Comparison of ENCODE assay signal across 17 cellular contexts in the genomic region with DNA sequence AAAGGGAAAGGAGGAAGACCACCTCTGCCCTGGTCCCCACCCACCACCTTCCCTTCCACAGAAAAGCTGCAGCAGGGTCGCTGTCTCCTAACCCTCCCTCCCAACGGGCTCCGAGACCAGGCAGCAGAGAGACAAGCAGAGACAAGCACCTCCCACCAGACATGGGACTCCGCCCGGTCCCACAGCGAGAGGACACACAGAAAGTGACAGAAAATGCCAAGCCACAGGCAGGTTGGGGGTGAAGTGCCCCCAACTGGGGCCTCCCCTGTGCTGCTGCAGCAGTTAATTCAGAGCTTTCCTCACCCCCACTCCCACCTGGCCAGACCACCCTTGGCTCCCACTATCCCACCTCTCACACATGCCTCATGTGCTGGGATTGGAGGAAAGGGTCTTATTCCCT.
"Had no signal": no experiment of that assay in that cellular context is flagged by ENCODE, and none has a peak within 500 bp of the region (broad histone marks: within the 10 kb centered on the region; RNA-seq: fewer than 3 reads in every experiment).

No MANE protein-coding gene starts in this region.

- H3K4me3 ChIP-seq: colonic mucosa, dorsolateral prefrontal cortex, esophagus muscularis mucosa, gastroesophageal sphincter, heart right ventricle, left lung, lower lobe of right lung had no signal

- H3K27ac Mint-ChIP-seq: dendritic cell treated with granulocyte-macrophage colony-stimulating factor and Interleukin-4, amounts not matched to agents 40 ng/mL and 50 ng/mL, for 4 days had no signal

- H3K27me3 ChIP-seq: colonic mucosa, dorsolateral prefrontal cortex, esophagus muscularis mucosa, gastroesophageal sphincter, heart right ventricle, left lung had no signal

- H3K9me3 Mint-ChIP-seq: dendritic cell treated with granulocyte-macrophage colony-stimulating factor and Interleukin-4, amounts not matched to agents 40 ng/mL and 50 ng/mL, for 4 days had no signal

- H3K36me3 ChIP-seq: colonic mucosa, lower lobe of right lung had no signal

- DNase-seq: colonic mucosa; cortex of kidney; dorsolateral prefrontal cortex; effector CD4-positive, alpha-beta T cell; effector memory CD4-positive, alpha-beta T cell; foreskin keratinocyte; heart right ventricle; hippocampal formation; left cardiac atrium; left ventricle myocardium superior; lower lobe of right lung; mesenchymal stem cell; midbrain had no signal

- H3K4me1 ChIP-seq: colonic mucosa, esophagus muscularis mucosa, foreskin keratinocyte, gastroesophageal sphincter, heart right ventricle, left lung, lower lobe of right lung had no signal

- ATAC-seq: foreskin keratinocyte, gastroesophageal sphincter, heart right ventricle, left cardiac atrium, left lung, left ventricle myocardium superior, lower lobe of right lung had no signal

- H3K9me3 ChIP-seq: colonic mucosa, esophagus muscularis mucosa, gastroesophageal sphincter, heart right ventricle, left lung, lower lobe of right lung had no signal

- H3K27ac ChIP-seq: colonic mucosa, dorsolateral prefrontal cortex, esophagus muscularis mucosa, foreskin keratinocyte, gastroesophageal sphincter, heart right ventricle, left lung, lower lobe of right lung had no signal

- H3K4me3 Mint-ChIP-seq: dendritic cell treated with granulocyte-macrophage colony-stimulating factor and Interleukin-4, amounts not matched to agents 40 ng/mL and 50 ng/mL, for 4 days had no signal
